In the genomic region with DNA sequence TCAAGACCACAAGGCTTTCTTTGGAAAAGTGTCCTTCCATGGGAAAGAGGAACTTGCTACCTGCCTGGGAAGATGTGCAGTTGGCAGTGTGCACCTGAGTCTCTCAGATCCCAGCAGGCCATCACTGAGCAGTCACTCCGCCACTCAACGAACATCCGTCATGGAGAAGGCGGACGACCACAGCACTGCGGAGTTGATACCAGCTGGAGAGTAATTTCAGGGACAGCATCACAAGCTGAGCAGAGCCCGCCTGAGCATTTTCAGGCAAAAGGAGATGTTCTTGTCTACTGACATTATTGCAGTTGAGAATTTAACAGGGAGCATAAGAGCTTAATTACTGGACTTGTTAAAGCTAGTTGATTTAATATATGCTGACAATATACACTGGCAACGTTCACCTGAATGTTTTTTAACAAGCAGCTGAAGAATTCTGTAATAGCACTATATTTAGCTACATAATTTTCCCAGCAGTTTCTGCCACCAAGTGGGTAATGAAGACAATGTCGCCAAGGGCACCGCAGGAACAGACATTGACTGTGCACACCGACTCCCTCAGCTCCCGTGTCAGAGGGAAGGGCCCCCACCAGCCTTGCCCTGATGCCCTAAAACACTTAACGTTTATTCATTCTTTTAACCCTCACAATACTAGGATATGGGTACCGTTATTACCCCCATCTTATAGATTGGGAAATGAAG, we compare ENCODE assay signal across 1 cellular context.
TF ChIP-seq lines count a peak whose summit lies in the region.

No MANE protein-coding gene starts in this region.

TF ChIP-seq in SK-N-SH treated with all-trans-retinoic acid at 6 μM for 48 hours, 23 proteins besides CTCF, POLR2A, EP300 and RAD21 (continued from another document):
- TF ChIP-seq ZNF70 (CRISPR knock-in tag; IDR thresholded peaks at IDR 0.05) (no peak), CSDC2 (CRISPR knock-in tag; IDR thresholded peaks at IDR 0.05) (no peak), PPARA (CRISPR knock-in tag; IDR thresholded peaks at IDR 0.05; ENCODE audit: borderline replicate concordance) (no peak), SNAI2 (CRISPR knock-in tag; IDR thresholded peaks at IDR 0.05) (no peak), ISL1 (CRISPR knock-in tag; IDR thresholded peaks at IDR 0.05) (no peak), TCF4 (CRISPR knock-in tag; IDR thresholded peaks at IDR 0.05; ENCODE audit: borderline replicate concordance) (no peak), TOX (CRISPR knock-in tag; IDR thresholded peaks at IDR 0.05; ENCODE audit: borderline replicate concordance) (no peak), GLIS3 (CRISPR knock-in tag; IDR thresholded peaks at IDR 0.05) (no peak), BACH2 (CRISPR knock-in tag; IDR thresholded peaks at IDR 0.05; ENCODE audit: borderline replicate concordance) (no peak), ZFP30 (CRISPR knock-in tag; IDR thresholded peaks at IDR 0.05) (no peak)
- TF ChIP-seq, protein P1, sequence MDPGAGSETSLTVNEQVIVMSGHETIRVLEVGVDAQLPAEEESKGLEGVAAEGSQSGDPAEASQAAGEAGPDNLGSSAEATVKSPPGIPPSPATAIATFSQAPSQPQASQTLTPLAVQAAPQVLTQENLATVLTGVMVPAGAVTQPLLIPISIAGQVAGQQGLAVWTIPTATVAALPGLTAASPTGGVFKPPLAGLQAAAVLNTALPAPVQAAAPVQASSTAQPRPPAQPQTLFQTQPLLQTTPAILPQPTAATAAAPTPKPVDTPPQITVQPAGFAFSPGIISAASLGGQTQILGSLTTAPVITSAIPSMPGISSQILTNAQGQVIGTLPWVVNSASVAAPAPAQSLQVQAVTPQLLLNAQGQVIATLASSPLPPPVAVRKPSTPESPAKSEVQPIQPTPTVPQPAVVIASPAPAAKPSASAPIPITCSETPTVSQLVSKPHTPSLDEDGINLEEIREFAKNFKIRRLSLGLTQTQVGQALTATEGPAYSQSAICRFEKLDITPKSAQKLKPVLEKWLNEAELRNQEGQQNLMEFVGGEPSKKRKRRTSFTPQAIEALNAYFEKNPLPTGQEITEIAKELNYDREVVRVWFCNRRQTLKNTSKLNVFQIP (CRISPR knock-in tag; IDR thresholded peaks at IDR 0.05; ENCODE audit: borderline replicate concordance, low read depth) = no peak
- TF ChIP-seq, protein P2, sequence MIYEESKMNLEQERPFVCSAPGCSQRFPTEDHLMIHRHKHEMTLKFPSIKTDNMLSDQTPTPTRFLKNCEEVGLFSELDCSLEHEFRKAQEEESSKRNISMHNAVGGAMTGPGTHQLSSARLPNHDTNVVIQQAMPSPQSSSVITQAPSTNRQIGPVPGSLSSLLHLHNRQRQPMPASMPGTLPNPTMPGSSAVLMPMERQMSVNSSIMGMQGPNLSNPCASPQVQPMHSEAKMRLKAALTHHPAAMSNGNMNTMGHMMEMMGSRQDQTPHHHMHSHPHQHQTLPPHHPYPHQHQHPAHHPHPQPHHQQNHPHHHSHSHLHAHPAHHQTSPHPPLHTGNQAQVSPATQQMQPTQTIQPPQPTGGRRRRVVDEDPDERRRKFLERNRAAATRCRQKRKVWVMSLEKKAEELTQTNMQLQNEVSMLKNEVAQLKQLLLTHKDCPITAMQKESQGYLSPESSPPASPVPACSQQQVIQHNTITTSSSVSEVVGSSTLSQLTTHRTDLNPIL (CRISPR knock-in tag; IDR thresholded peaks at IDR 0.05; ENCODE audit: low read depth) = no peak
